Comparison of ENCODE assay signal across 8 cellular contexts in genomic region chr12:8390001-8390797, GRCh38.
DNase-seq lines count a peak whose midpoint lies in the region; TF ChIP-seq lines count a peak whose summit lies in the region.
"Not testable (repeated sequence)": the region's sequence is repeated elsewhere in the genome, so short reads cannot be mapped to it uniquely, and the experiment has no call there.

No MANE protein-coding gene starts in this region.

- H3K9me3 ChIP-seq in BLaER1 treated with 17β-estradiol and CSF1 and Interleukin-3, amounts not matched to agents 10 nM and 100 nM (replicated peaks in 1 of 11); left ventricle myocardium inferior (replicated peaks): not testable (repeated sequence)

- H3K27me3 Mint-ChIP-seq in activated CD4-positive, alpha-beta T cell treated with anti-CD3 and anti-CD28 coated beads, Interleukin-2, amount 10 ng/mL, durations not matched to agents 24 days and 14 days: peaks cover 22% of the 10 kb centered on the region
- peaks cover 49% of the 10 kb centered on the region for H3K27me3 Mint-ChIP-seq in neural crest cell (ENCODE audit: low read depth)

- intact Hi-C loops in activated CD4-positive, alpha-beta T cell treated with anti-CD3 and anti-CD28 coated beads, Interleukin-2, amount 10 ng/mL, durations not matched to agents 24 days and 14 days (cut with micrococcal nuclease); left ventricle myocardium inferior (cut with micrococcal nuclease): not testable (repeated sequence)

- peak; percentile 76 for DNase-seq in H7
- peak; percentile 50 for DNase-seq in NCI-H748 (lab: John Stamatoyannopoulos, UW; ENCODE audit: unreplicated experiment)
- peak; percentile 94 for DNase-seq in activated CD4-positive, alpha-beta T cell treated with anti-CD3 and anti-CD28 coated beads, Interleukin-2, amount 10 ng/mL, durations not matched to agents 24 days and 14 days
- DNase-seq in brain microvascular endothelial cell: not testable (repeated sequence)
- DNase-seq in left ventricle myocardium inferior: peak; percentile 21
- DNase-seq in neural crest cell (ENCODE audit: low read depth, low spot score): peak; percentile 81
- peak; percentile 56 for DNase-seq in stimulated activated CD8-positive, alpha-beta memory T cell treated with anti-CD3 and anti-CD28 coated beads, Interleukin-7, amount 100 ng/mL, for 24 hours (ENCODE audit: low read depth)

- peak overlapping the region; percentile 51 to 68 (median 56) for H3K4me3 ChIP-seq in BLaER1 treated with 17β-estradiol and CSF1 and Interleukin-3, amounts not matched to agents 10 nM and 100 nM
- peak overlapping the region; percentile 42 for H3K4me3 ChIP-seq in H7 (ENCODE audit: insufficient read depth, low read depth, low read length)
- peak overlapping the region; percentile 35 for H3K4me3 ChIP-seq in brain microvascular endothelial cell (ENCODE audit: low read depth, low read length)
- H3K4me3 ChIP-seq in left ventricle myocardium inferior: peak overlapping the region; percentile 60

- peak overlapping the region; percentile 51 for H3K4me3 Mint-ChIP-seq in activated CD4-positive, alpha-beta T cell treated with anti-CD3 and anti-CD28 coated beads, Interleukin-2, amount 10 ng/mL, durations not matched to agents 24 days and 14 days
- peak overlapping the region; percentile 23 for H3K4me3 Mint-ChIP-seq in neural crest cell

- peaks cover 0 to 17% (median 15%) of the 10 kb centered on the region in 11 experiments; a peak in 17 of 22 replicates for H3K27me3 ChIP-seq in BLaER1 treated with 17β-estradiol and CSF1 and Interleukin-3, amounts not matched to agents 10 nM and 100 nM
- H3K27me3 ChIP-seq in H7 (ENCODE audit: control insufficient read depth, insufficient read depth, low read length); brain microvascular endothelial cell (replicated peaks): not testable (repeated sequence)
- H3K27me3 ChIP-seq in left ventricle myocardium inferior (ENCODE audit: low read depth): peaks cover 16% of the 10 kb centered on the region

- not testable (repeated sequence) for H3K36me3 ChIP-seq in BLaER1 treated with 17β-estradiol and CSF1 and Interleukin-3, amounts not matched to agents 10 nM and 100 nM; H7 (replicated peaks; ENCODE audit: control insufficient read depth, insufficient read depth, low read length); brain microvascular endothelial cell (replicated peaks); left ventricle myocardium inferior

- peak overlapping the region in 1 of 11 experiments; percentile 38; a peak in 1 of 22 replicates for H3K27ac ChIP-seq in BLaER1 treated with 17β-estradiol and CSF1 and Interleukin-3, amounts not matched to agents 10 nM and 100 nM
- H3K27ac ChIP-seq in brain microvascular endothelial cell; left ventricle myocardium inferior (replicated peaks): not testable (repeated sequence)

- not testable (repeated sequence) for H3K27ac Mint-ChIP-seq in activated CD4-positive, alpha-beta T cell treated with anti-CD3 and anti-CD28 coated beads, Interleukin-2, amount 10 ng/mL, durations not matched to agents 24 days and 14 days; neural crest cell (ENCODE audit: unreplicated experiment)

- peak overlapping the region in 9 of 11 experiments; percentile 35 to 69 (median 52); a peak in 13 of 22 replicates for H3K9ac ChIP-seq in BLaER1 treated with 17β-estradiol and CSF1 and Interleukin-3, amounts not matched to agents 10 nM and 100 nM

- in situ Hi-C loops in brain microvascular endothelial cell (cut with HindIII; ENCODE audit: low pct_ligation_motif_present, low sequenced_read_pairs): not testable (repeated sequence)

- peak overlapping the region; percentile 69 to 81 (median 77) for H3K4me2 ChIP-seq in BLaER1 treated with 17β-estradiol and CSF1 and Interleukin-3, amounts not matched to agents 10 nM and 100 nM

- not testable (repeated sequence) for H3K4me1 Mint-ChIP-seq in activated CD4-positive, alpha-beta T cell treated with anti-CD3 and anti-CD28 coated beads, Interleukin-2, amount 10 ng/mL, durations not matched to agents 24 days and 14 days; neural crest cell

- TF ChIP-seq CTCF in brain microvascular endothelial cell (IDR thresholded peaks at IDR 0.05; ENCODE audit: low read depth, low read length, missing control alignments) (peak; percentile 49), neural crest cell (conservative IDR thresholded peaks at IDR 0.05) (peak; percentile 94)
- not testable (repeated sequence) for TF ChIP-seq CTCF in left ventricle myocardium inferior (IDR thresholded peaks at IDR 0.05; ENCODE audit: borderline replicate concordance)

- H4K20me1 ChIP-seq in BLaER1 treated with 17β-estradiol and CSF1 and Interleukin-3, amounts not matched to agents 10 nM and 100 nM: not testable (repeated sequence)

- not testable (repeated sequence) for H3K4me1 ChIP-seq in BLaER1 treated with 17β-estradiol and CSF1 and Interleukin-3, amounts not matched to agents 10 nM and 100 nM; left ventricle myocardium inferior

- not testable (repeated sequence) for H3K9me3 Mint-ChIP-seq in activated CD4-positive, alpha-beta T cell treated with anti-CD3 and anti-CD28 coated beads, Interleukin-2, amount 10 ng/mL, durations not matched to agents 24 days and 14 days; neural crest cell

- not testable (repeated sequence) for H3K36me3 Mint-ChIP-seq in activated CD4-positive, alpha-beta T cell treated with anti-CD3 and anti-CD28 coated beads, Interleukin-2, amount 10 ng/mL, durations not matched to agents 24 days and 14 days (ENCODE audit: low read depth); neural crest cell (ENCODE audit: low read depth)
